1 cellular context compared by ENCODE assay signal in the genomic region with DNA sequence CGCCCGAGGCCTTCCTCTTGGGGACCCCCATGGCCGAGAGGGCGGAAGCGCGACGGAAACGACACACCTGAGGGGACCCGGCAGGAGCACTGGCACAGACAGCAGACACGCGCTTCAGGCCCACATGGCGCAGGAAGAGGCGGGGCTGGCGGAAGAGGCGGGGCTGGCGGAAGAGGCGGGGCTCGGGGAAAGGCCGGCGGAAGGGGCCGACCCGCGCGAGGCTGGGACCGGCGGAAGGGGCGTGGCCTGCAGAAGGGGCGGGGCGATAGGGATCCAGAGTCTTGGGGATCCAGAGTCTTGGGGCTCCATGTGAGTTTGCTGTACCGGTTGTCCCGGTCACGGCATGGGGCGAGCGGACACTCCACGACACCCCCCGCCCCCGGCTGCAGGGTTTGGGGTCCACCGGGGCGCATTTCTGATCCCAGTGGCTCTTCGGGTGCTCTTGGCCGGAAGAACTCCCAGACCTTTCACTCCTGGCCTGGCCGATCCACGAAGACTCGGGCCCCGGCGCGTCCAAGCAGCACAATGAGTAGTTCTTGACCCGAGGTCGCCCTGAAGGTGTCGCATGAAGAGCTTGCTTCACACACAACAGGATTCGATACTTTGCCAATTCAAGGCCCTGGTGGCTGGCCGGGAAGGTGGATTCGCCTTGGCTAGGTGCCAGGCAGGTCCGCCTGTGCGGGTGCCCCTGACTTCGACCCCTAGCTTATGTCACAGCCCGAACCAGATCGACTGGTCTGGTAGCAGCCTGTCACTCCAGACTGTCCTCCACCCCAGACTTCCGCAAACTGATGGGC.
A peak's percentile ranks its signal among the peaks of the same experiment; 100 is the strongest.
TF ChIP-seq lines count a peak whose summit lies in the region.

URB1 (minus strand) TSS at position 133 of the 797 bp plus-strand sequence; CDS start at position 31, 102 bp downstream.

TF ChIP-seq in K562, 482 proteins besides CTCF, POLR2A, EP300 and RAD21 (continued from another document):
- TF ChIP-seq, protein P1, sequence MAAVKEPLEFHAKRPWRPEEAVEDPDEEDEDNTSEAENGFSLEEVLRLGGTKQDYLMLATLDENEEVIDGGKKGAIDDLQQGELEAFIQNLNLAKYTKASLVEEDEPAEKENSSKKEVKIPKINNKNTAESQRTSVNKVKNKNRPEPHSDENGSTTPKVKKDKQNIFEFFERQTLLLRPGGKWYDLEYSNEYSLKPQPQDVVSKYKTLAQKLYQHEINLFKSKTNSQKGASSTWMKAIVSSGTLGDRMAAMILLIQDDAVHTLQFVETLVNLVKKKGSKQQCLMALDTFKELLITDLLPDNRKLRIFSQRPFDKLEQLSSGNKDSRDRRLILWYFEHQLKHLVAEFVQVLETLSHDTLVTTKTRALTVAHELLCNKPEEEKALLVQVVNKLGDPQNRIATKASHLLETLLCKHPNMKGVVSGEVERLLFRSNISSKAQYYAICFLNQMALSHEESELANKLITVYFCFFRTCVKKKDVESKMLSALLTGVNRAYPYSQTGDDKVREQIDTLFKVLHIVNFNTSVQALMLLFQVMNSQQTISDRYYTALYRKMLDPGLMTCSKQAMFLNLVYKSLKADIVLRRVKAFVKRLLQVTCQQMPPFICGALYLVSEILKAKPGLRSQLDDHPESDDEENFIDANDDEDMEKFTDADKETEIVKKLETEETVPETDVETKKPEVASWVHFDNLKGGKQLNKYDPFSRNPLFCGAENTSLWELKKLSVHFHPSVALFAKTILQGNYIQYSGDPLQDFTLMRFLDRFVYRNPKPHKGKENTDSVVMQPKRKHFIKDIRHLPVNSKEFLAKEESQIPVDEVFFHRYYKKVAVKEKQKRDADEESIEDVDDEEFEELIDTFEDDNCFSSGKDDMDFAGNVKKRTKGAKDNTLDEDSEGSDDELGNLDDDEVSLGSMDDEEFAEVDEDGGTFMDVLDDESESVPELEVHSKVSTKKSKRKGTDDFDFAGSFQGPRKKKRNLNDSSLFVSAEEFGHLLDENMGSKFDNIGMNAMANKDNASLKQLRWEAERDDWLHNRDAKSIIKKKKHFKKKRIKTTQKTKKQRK (IDR thresholded peaks at IDR 0.05; ENCODE audit: borderline replicate concordance, low read depth, low read length): no peak
- TF ChIP-seq ZNF324 (CRISPR knock-in tag; IDR thresholded peaks at IDR 0.05) (no peak), ZHX1 (conservative IDR thresholded peaks at IDR 0.05; ENCODE audit: low read length) (no peak), NR2C2 (CRISPR knock-in tag; IDR thresholded peaks at IDR 0.05) (peak; percentile 70; the same call in 1 of the 2 replicates), NR2C2 (tag; IDR thresholded peaks at IDR 0.05) (peak; percentile 93), ZNF41 (CRISPR knock-in tag; conservative IDR thresholded peaks at IDR 0.05) (no peak), ZNF263 (CRISPR knock-in tag; IDR thresholded peaks at IDR 0.05; ENCODE audit: borderline replicate concordance) (0 out of 2 replicates have a peak, but pooled peaks have one; percentile 10), HNRNPH1 (optimal IDR thresholded peaks at IDR 0.05; ENCODE audit: low read depth, low read length) (no peak), DMBX1 (CRISPR knock-in tag; IDR thresholded peaks at IDR 0.05; ENCODE audit: borderline replicate concordance) (peak; percentile 71; the same call in 1 of the 2 replicates), CREBBP (IDR thresholded peaks at IDR 0.05; ENCODE audit: low read depth, low read length) (no peak), NBN (IDR thresholded peaks at IDR 0.05; ENCODE audit: low read depth) (0 out of 2 replicates have a peak, but pooled peaks have one; percentile 68), CTBP1 (IDR thresholded peaks at IDR 0.05; ENCODE audit: borderline replicate concordance) (peak; percentile 62), DNMT1 (IDR thresholded peaks at IDR 0.05) (no peak), MITF (IDR thresholded peaks at IDR 0.05) (peak; percentile 6; the same call in 1 of the 2 replicates), RFX1 (IDR thresholded peaks at IDR 0.05) (no peak), EWSR1 (IDR thresholded peaks at IDR 0.05; ENCODE audit: borderline replicate concordance, low read depth, partially characterized antibody) (no peak), PRPF4 (IDR thresholded peaks at IDR 0.05; ENCODE audit: insufficient read depth, low read depth, low read length, poor library complexity, severe bottlenecking) (no peak), MEF2D (tag; conservative IDR thresholded peaks at IDR 0.05; ENCODE audit: low read depth) (0 out of 2 replicates have a peak, but pooled peaks have one; percentile 38), RNF2 (IDR thresholded peaks at IDR 0.05) (0 out of 2 replicates have a peak, but pooled peaks have one; percentile 15), GATAD2B (IDR thresholded peaks at IDR 0.05; ENCODE audit: borderline replicate concordance) (no peak), POLR3A (IDR thresholded peaks at IDR 0.05; ENCODE audit: borderline replicate concordance, extremely low read depth, insufficient read depth, insufficient read length) (no peak), PKNOX1 (IDR thresholded peaks at IDR 0.05) (peak; percentile 95), SIX5 (IDR thresholded peaks at IDR 0.05; ENCODE audit: borderline replicate concordance in 1 of 2, insufficient read depth in 1 of 2, low read depth in 1 of 2, low read length in 2 of 2) (no peak), PURB (CRISPR knock-in tag; IDR thresholded peaks at IDR 0.05; ENCODE audit: low read depth) (no peak)
